Comparison of ENCODE assay signal across 25 cellular contexts in the genomic region with DNA sequence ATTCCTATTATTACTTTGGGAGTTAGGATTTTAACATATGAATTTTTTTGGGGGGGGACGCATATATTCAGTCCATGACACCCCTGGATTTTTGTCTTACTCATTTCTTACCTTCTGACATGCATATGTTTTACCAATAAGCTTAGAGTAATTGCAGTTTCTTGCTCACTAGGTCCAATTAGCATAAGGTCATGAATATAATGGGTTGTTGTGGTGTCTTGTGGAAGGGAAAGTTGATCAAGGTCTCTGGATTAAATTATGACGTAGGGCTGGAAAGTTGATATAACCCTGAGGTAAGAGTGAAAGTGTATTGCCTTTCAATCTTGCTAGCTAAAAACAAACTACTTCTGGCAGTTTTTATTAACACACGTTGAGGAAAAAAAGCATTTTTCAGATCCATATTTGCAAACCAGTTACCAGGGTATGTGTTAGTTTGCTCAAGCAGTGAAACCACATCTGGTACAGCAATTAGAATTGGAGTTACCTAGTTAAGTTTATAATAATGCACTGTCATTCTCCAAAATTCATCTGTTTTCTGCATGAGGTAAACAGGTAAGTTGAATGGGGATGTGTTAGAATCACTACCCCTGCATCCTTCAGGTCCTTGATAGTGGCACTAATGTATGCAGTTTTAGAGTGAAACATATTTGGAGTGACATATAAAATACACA. TPM values are rescaled to one million over a fixed set of nuclear protein-coding genes. Genes with fewer than 3 reads are reported as not detected.
DNase-seq lines count a peak whose midpoint lies in the region; ATAC-seq and TF ChIP-seq lines count a peak whose summit lies in the region.
"Had no signal": no experiment of that assay in that cellular context is flagged by ENCODE, and none has a peak within 500 bp of the region (broad histone marks: within the 10 kb centered on the region; RNA-seq: fewer than 3 reads in every experiment).

No MANE protein-coding gene starts in this region.

- no peak for DNase-seq in activated T-cell treated with anti-CD3 and anti-CD28 coated beads, Interleukin-2, amount 50 U/mL, for 4 hours
- no peak for DNase-seq in activated T-cell treated with anti-CD3 and anti-CD28 coated beads, Interleukin-2, amount 50 U/mL, for 48 hours
- no peak for DNase-seq in T-cell
- DNase-seq in immature natural killer cell = no peak
- no peak for DNase-seq in stimulated activated naive CD8-positive, alpha-beta T cell treated with anti-CD3 and anti-CD28 coated beads, Interleukin-15, amount 100 ng/mL, for 72 hours
- no peak for DNase-seq in NCI-H1105 (lab: John Stamatoyannopoulos, UW)
- DNase-seq in Peyer's patch = no peak
- DNase-seq: ACHN; activated CD4-positive, alpha-beta T cell treated with anti-CD3 and anti-CD28 coated beads, Interleukin-2, amount 50 U/mL, for 48 hours; H7; left cardiac atrium; mesenchymal stem cell; NCI-H1092 treated with DMSO at 0.1 percent for 48 hours; NCI-H2029 treated with DMSO at 0.1 percent for 48 hours; PC-3; right cardiac atrium; stimulated activated CD4-positive, alpha-beta T cell treated with anti-CD3 and anti-CD28 coated beads, Interleukin-4, amount 100 ng/mL, for 24 hours; T-helper 2 cell had no signal

- H3K4me1 Mint-ChIP-seq in activated T-cell treated with anti-CD3 and anti-CD28 coated beads, Interleukin-2, amount 50 U/mL, for 4 hours (ENCODE audit: low read depth) = peaks cover 75% of the 10 kb centered on the region
- H3K4me1 Mint-ChIP-seq in T-cell (peaks cover 75 to 88% (median 85%) of the 10 kb centered on the region in 3 donors), immature natural killer cell (peaks cover 77 to 94% of the 10 kb centered on the region in 2 donors)
- peaks cover 64% of the 10 kb centered on the region for H3K4me1 Mint-ChIP-seq in stimulated activated naive CD8-positive, alpha-beta T cell treated with anti-CD3 and anti-CD28 coated beads, Interleukin-15, amount 100 ng/mL, for 72 hours

- H3K27ac ChIP-seq in Peyer's patch = no peak overlapping the region
- H3K27ac ChIP-seq: BLaER1 treated with 17β-estradiol and CSF1 and Interleukin-3, amounts not matched to agents 10 nM and 100 nM; HL-60; SJSA1; VCaP had no signal

- CTCF ChIA-PET in T-cell (lab: Charles Lee) = interaction anchor here in 1 of 2 donors (0.8 to 0.9 kb wide), 2 partner anchors 20 to 32 kb away, joined by 3 to 4 read pairs; a partner anchor contains a TSS

- POLR2A ChIA-PET in T-cell (lab: Charles Lee) = interaction anchor here in 1 of 2 donors (0.8 kb wide), 1 partner anchor 58 kb away, joined by 3 read pairs; no protein-coding TSS in a partner anchor

- H3K36me3 Mint-ChIP-seq in activated T-cell treated with anti-CD3 and anti-CD28 coated beads, Interleukin-2, amount 50 U/mL, for 4 hours (ENCODE audit: insufficient read depth) = peaks cover 18% of the 10 kb centered on the region
- H3K36me3 Mint-ChIP-seq in T-cell = peaks cover 32% of the 10 kb centered on the region
- peaks cover 0 to 3% (median 0%) of the 10 kb centered on the region in 3 donors for H3K36me3 Mint-ChIP-seq in immature natural killer cell

- no peaks in the 10 kb centered on the region for H3K9me3 ChIP-seq in Peyer's patch
- H3K9me3 ChIP-seq: SJSA1 had no signal

- H3K27ac Mint-ChIP-seq in T-cell (peak overlapping the region; percentile 36 to 86), immature natural killer cell (peak overlapping the region; percentile 51 to 92 (median 80))
- no peak overlapping the region for H3K27ac Mint-ChIP-seq in stimulated activated naive CD8-positive, alpha-beta T cell treated with anti-CD3 and anti-CD28 coated beads, Interleukin-15, amount 100 ng/mL, for 72 hours
- H3K27ac Mint-ChIP-seq: type B pancreatic cell had no signal

- no peak overlapping the region for H3K4me3 ChIP-seq in Peyer's patch
- H3K4me3 ChIP-seq: BLaER1 treated with 17β-estradiol and CSF1 and Interleukin-3, amounts not matched to agents 10 nM and 100 nM; SJSA1 had no signal

- no peaks in the 10 kb centered on the region for H3K27me3 ChIP-seq in Peyer's patch
- H3K27me3 ChIP-seq: BLaER1 treated with 17β-estradiol and CSF1 and Interleukin-3, amounts not matched to agents 10 nM and 100 nM; SJSA1 had no signal

- no peak for TF ChIP-seq CTCF in Peyer's patch (IDR thresholded peaks at IDR 0.05)

- H3K4me1 ChIP-seq in Peyer's patch = peaks cover 0 to 4% (median 0%) of the 10 kb centered on the region in 4 donors

- H3K4me3 Mint-ChIP-seq in activated T-cell treated with anti-CD3 and anti-CD28 coated beads, Interleukin-2, amount 50 U/mL, for 4 hours = no peak overlapping the region
- H3K4me3 Mint-ChIP-seq in T-cell (no peak overlapping the region), immature natural killer cell (no peak overlapping the region)
- H3K4me3 Mint-ChIP-seq in stimulated activated naive CD8-positive, alpha-beta T cell treated with anti-CD3 and anti-CD28 coated beads, Interleukin-15, amount 100 ng/mL, for 72 hours = peak overlapping the region in 1 of 2 donors; percentile 14
- H3K4me3 Mint-ChIP-seq: activated T-helper 1 cell treated with anti-CD3 and anti-CD28 coated beads, Interleukin-12 subunit alpha, Interleukin-12 subunit beta, Interleukin-2, Interleukin-4 antibody, amounts not matched to agents 30 ng/mL and 10 ng/mL and 1 ng/mL, durations not matched to agents 14 hours and 24 hours and 36 hours; type B pancreatic cell had no signal

- H3K9me3 Mint-ChIP-seq in activated T-cell treated with anti-CD3 and anti-CD28 coated beads, Interleukin-2, amount 50 U/mL, for 4 hours = peaks cover 10% of the 10 kb centered on the region
- H3K9me3 Mint-ChIP-seq in T-cell (peaks cover 0 to 9% (median 0%) of the 10 kb centered on the region in 3 donors), immature natural killer cell (no peaks in the 10 kb centered on the region)
- peaks cover 7 to 10% of the 10 kb centered on the region in 2 donors for H3K9me3 Mint-ChIP-seq in stimulated activated naive CD8-positive, alpha-beta T cell treated with anti-CD3 and anti-CD28 coated beads, Interleukin-15, amount 100 ng/mL, for 72 hours

- H3K36me3 ChIP-seq in Peyer's patch = no peaks in the 10 kb centered on the region
- H3K36me3 ChIP-seq: SJSA1 had no signal

- no peaks in the 10 kb centered on the region for H3K27me3 Mint-ChIP-seq in activated T-cell treated with anti-CD3 and anti-CD28 coated beads, Interleukin-2, amount 50 U/mL, for 4 hours (ENCODE audit: low read depth)
- H3K27me3 Mint-ChIP-seq in T-cell (no peaks in the 10 kb centered on the region), immature natural killer cell (ENCODE audit: low read depth in 3 of 3) (no peaks in the 10 kb centered on the region)
- no peaks in the 10 kb centered on the region for H3K27me3 Mint-ChIP-seq in stimulated activated naive CD8-positive, alpha-beta T cell treated with anti-CD3 and anti-CD28 coated beads, Interleukin-15, amount 100 ng/mL, for 72 hours
- H3K27me3 Mint-ChIP-seq: type B pancreatic cell had no signal

- ATAC-seq in activated T-cell treated with anti-CD3 and anti-CD28 coated beads, Interleukin-2, amount 50 U/mL, for 4 hours = peak; percentile 68 to 70
- ATAC-seq in T-cell (replicated peaks in 1 of 4) (peak in 1 of 4 experiments; percentile 20), HG02981 (IDR thresholded peaks at IDR 0.05; ENCODE audit: unreplicated experiment) (no peak)
- ATAC-seq in stimulated activated naive CD8-positive, alpha-beta T cell treated with anti-CD3 and anti-CD28 coated beads, Interleukin-15, amount 100 ng/mL, for 72 hours = peak; percentile 82
- ATAC-seq: left cardiac atrium, PC-3, right cardiac atrium had no signal

- TF ChIP-seq POLR2A in Peyer's patch (IDR thresholded peaks at IDR 0.05) = no peak

RNA-seq across cellular contexts. Expression of a gene that starts 32.0 kb away (rescaled TPM):
- 10 to 100 TPM; 26.9 to 30.7 (median 29.8) TPM for total RNA-seq in activated T-cell treated with anti-CD3 and anti-CD28 coated beads, Interleukin-2, amount 50 U/mL, for 4 hours
- total RNA-seq in T-cell = 10 to 100 TPM; 67.9 to 98.7 (median 75.2) TPM
- polyA plus RNA-seq in immature natural killer cell = 10 to 100 TPM; 19.1 to 38.1 (median 24.6) TPM
- 10 to 100 TPM; 35.7 to 82.5 (median 39.2) TPM for total RNA-seq in Peyer's patch

Comparison
In these comparisons a context has a peak if more than half of its experiments do, and no peak if none do; other contexts are left out.
1. H3K27ac Mint-ChIP-seq: peak in T-cell (2 of 2) and immature natural killer cell (6 of 6); none in stimulated activated naive CD8-positive, alpha-beta T cell treated with anti-CD3 and anti-CD28 coated beads, Interleukin-15, amount 100 ng/mL, for 72 hours (0 of 2).